ENCODE assay signal across 8 cellular contexts in genomic region chr6:158230967-158231550, GRCh38.
DNase-seq lines count a peak whose midpoint lies in the region; ATAC-seq, FAIRE-seq and TF ChIP-seq lines count a peak whose summit lies in the region.

No MANE protein-coding gene starts in this region.

- H3K36me3 Mint-ChIP-seq in stimulated activated naive CD8-positive, alpha-beta T cell treated with anti-CD3 and anti-CD28 coated beads, Interleukin-15, Interleukin-2, amounts not matched to agents 100 ng/mL and 50 ng/mL, for 24 hours (ENCODE audit: low read depth) = no peaks in the 10 kb centered on the region

- H3K36me3 ChIP-seq in bronchial epithelial cell (ENCODE audit: control insufficient read depth, insufficient read depth, low read length) (no peaks in the 10 kb centered on the region), mucosa of stomach (ENCODE audit: control insufficient read depth, insufficient read depth, low read length) (no peaks in the 10 kb centered on the region)

- H3K9ac ChIP-seq in mucosa of stomach (ENCODE audit: low read length) = peak overlapping the region; percentile 63

- DNase-seq in stimulated activated naive CD8-positive, alpha-beta T cell treated with anti-CD3 and anti-CD28 coated beads, Interleukin-15, Interleukin-2, amounts not matched to agents 100 U/mL and 50 U/mL, for 24 hours = no peak
- DNase-seq in bronchial epithelial cell (ENCODE audit: low read depth) (no peak), hippocampal formation (lab: John Stamatoyannopoulos, UW) (no peak)

- no peaks in the 10 kb centered on the region for H3K27me3 Mint-ChIP-seq in stimulated activated naive CD8-positive, alpha-beta T cell treated with anti-CD3 and anti-CD28 coated beads, Interleukin-15, Interleukin-2, amounts not matched to agents 100 ng/mL and 50 ng/mL, for 24 hours

- H3K27me3 ChIP-seq in bronchial epithelial cell (ENCODE audit: control insufficient read depth, insufficient read depth, low read length) (no peaks in the 10 kb centered on the region), mucosa of stomach (ENCODE audit: control insufficient read depth, insufficient read depth, low read length) (no peaks in the 10 kb centered on the region)

- ATAC-seq in stimulated activated naive CD8-positive, alpha-beta T cell treated with anti-CD3 and anti-CD28 coated beads, Interleukin-15, Interleukin-2, amounts not matched to agents 100 U/mL and 50 U/mL, for 24 hours = no peak
- no peak for ATAC-seq in GM19351 (IDR thresholded peaks at IDR 0.05; ENCODE audit: unreplicated experiment)
- ATAC-seq in GM21529 (IDR thresholded peaks at IDR 0.05; ENCODE audit: unreplicated experiment) = no peak
- no peak for ATAC-seq in GM19455 (IDR thresholded peaks at IDR 0.05; ENCODE audit: unreplicated experiment)

- H3K4me3 Mint-ChIP-seq in stimulated activated naive CD8-positive, alpha-beta T cell treated with anti-CD3 and anti-CD28 coated beads, Interleukin-15, Interleukin-2, amounts not matched to agents 100 ng/mL and 50 ng/mL, for 24 hours = peak overlapping the region; percentile 88

- H3K9me3 Mint-ChIP-seq in stimulated activated naive CD8-positive, alpha-beta T cell treated with anti-CD3 and anti-CD28 coated beads, Interleukin-15, Interleukin-2, amounts not matched to agents 100 ng/mL and 50 ng/mL, for 24 hours = no peaks in the 10 kb centered on the region

- peak overlapping the region; percentile 88 for H3K27ac Mint-ChIP-seq in stimulated activated naive CD8-positive, alpha-beta T cell treated with anti-CD3 and anti-CD28 coated beads, Interleukin-15, Interleukin-2, amounts not matched to agents 100 ng/mL and 50 ng/mL, for 24 hours

- H3K4me1 Mint-ChIP-seq in stimulated activated naive CD8-positive, alpha-beta T cell treated with anti-CD3 and anti-CD28 coated beads, Interleukin-15, Interleukin-2, amounts not matched to agents 100 ng/mL and 50 ng/mL, for 24 hours (ENCODE audit: low read depth) = peaks cover 36% of the 10 kb centered on the region

- H3K4me1 ChIP-seq in mucosa of stomach (ENCODE audit: control insufficient read depth, insufficient read depth, low read length) = peaks cover 5% of the 10 kb centered on the region

- H3K4me3 ChIP-seq in bronchial epithelial cell (ENCODE audit: low read depth, low read length) (peak overlapping the region; percentile 58), mucosa of stomach (ENCODE audit: low read length) (peak overlapping the region; percentile 29)

- H3K9me3 ChIP-seq in mucosa of stomach (ENCODE audit: control insufficient read depth, low read length) = no peaks in the 10 kb centered on the region

- FAIRE-seq in bronchial epithelial cell (lab: Jason Lieb, UNC) = no peak

- TF ChIP-seq CTCF in bronchial epithelial cell (IDR thresholded peaks at IDR 0.05; ENCODE audit: insufficient read depth, low read length, severe bottlenecking) = no peak
